ENCODE assay signal across 24 cellular contexts in the genomic region with DNA sequence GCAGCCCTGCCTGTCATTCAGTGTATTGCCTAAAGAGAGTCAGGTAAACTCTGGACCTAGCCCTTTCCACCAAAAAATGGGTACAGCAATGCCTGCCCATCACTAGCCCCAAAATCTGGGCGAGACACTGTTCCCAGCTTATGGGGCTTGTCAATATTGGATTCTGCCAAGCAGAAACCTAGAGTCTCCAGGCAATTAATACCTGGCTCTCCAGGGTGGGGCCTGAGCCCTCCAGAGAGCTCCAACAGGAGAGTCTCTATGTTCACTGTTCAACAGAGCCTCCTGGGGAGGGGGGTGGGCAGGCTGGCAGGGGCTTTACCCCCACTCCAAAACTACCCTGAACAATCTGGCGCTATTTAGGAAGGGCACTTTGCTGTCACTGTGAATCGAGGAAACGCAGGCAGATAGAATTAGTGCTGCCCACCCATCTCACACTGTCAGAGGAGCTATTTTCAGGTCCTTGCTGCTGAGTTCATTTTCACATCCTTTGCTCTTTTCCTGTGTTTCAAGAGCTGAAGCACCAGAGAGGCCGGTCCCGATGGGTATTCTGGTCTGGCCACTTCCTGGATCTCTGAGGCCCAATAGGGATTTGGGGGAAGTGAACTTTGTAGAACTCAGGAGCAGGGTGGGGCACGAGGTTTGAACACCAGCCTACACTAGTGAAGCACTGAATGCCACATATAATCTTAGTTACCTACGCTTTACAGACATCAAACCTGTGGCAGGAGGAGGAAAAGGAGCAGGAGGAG.
DNase-seq lines count a peak whose midpoint lies in the region; ATAC-seq, FAIRE-seq and TF ChIP-seq lines count a peak whose summit lies in the region.
"Had no signal": no experiment of that assay in that cellular context is flagged by ENCODE, and none has a peak within 500 bp of the region (broad histone marks: within the 10 kb centered on the region; RNA-seq: fewer than 3 reads in every experiment).

No MANE protein-coding gene starts in this region.

- H3K36me3 Mint-ChIP-seq in natural killer cell treated with Interleukin-12 subunit alpha and Interleukin-12 subunit beta and Interleukin-15 and Interleukin-18, amount 100 ng/mL, for 72 hours = no peaks in the 10 kb centered on the region

- H3K4me1 Mint-ChIP-seq in natural killer cell treated with Interleukin-12 subunit alpha and Interleukin-12 subunit beta and Interleukin-15 and Interleukin-18, amount 100 ng/mL, for 72 hours (ENCODE audit: low read depth in 2 of 2) = peaks cover 4 to 8% of the 10 kb centered on the region in 2 donors

- H3K36me3 ChIP-seq in pancreas = no peaks in the 10 kb centered on the region
- H3K36me3 ChIP-seq in right lobe of liver = no peaks in the 10 kb centered on the region
- H3K36me3 ChIP-seq: tibial nerve had no signal

- intact Hi-C loops in pancreas (cut with DNase I) = no loop called here
- intact Hi-C loops in right lobe of liver (cut with DNase I) = no loop called here

- no peak overlapping the region for H3K27ac Mint-ChIP-seq in natural killer cell treated with Interleukin-12 subunit alpha and Interleukin-12 subunit beta and Interleukin-15 and Interleukin-18, amount 100 ng/mL, for 72 hours
- H3K27ac Mint-ChIP-seq: effector memory CD8-positive, alpha-beta T cell had no signal

- H3K4me3 ChIP-seq in pancreas = no peak overlapping the region
- no peak overlapping the region for H3K4me3 ChIP-seq in right lobe of liver
- H3K4me3 ChIP-seq: hepatocyte, PC-9, skin epidermis, tibial nerve had no signal

- no peaks in the 10 kb centered on the region for H3K4me1 ChIP-seq in pancreas
- no peaks in the 10 kb centered on the region for H3K4me1 ChIP-seq in right lobe of liver
- H3K4me1 ChIP-seq: tibial nerve had no signal

- no peak for TF ChIP-seq CTCF in GM20000 (IDR thresholded peaks at IDR 0.05; ENCODE audit: extremely low read depth, missing control alignments)
- TF ChIP-seq CTCF in pancreas (IDR thresholded peaks at IDR 0.05) = no peak
- no peak for TF ChIP-seq CTCF in right lobe of liver (IDR thresholded peaks at IDR 0.05)

- H3K4me3 Mint-ChIP-seq in natural killer cell treated with Interleukin-12 subunit alpha and Interleukin-12 subunit beta and Interleukin-15 and Interleukin-18, amount 100 ng/mL, for 72 hours = no peak overlapping the region
- H3K4me3 Mint-ChIP-seq: central memory CD8-positive, alpha-beta T cell; effector memory CD8-positive, alpha-beta T cell had no signal

- peaks cover 2 to 7% of the 10 kb centered on the region in 2 donors for H3K27me3 Mint-ChIP-seq in natural killer cell treated with Interleukin-12 subunit alpha and Interleukin-12 subunit beta and Interleukin-15 and Interleukin-18, amount 100 ng/mL, for 72 hours

- ATAC-seq in GM19035 (IDR thresholded peaks at IDR 0.05; ENCODE audit: unreplicated experiment) = no peak
- no peak for ATAC-seq in pancreas
- no peak for ATAC-seq in natural killer cell treated with Interleukin-12 subunit alpha and Interleukin-12 subunit beta and Interleukin-15 and Interleukin-18, amount 100 ng/mL, for 72 hours
- ATAC-seq in right lobe of liver = no peak
- ATAC-seq: effector memory CD8-positive, alpha-beta T cell had no signal

- DNase-seq in GM12891 (ENCODE audit: insufficient read length, low spot score) = no peak
- DNase-seq in GM20000 (ENCODE audit: low spot score) = peak; percentile 43
- DNase-seq in MV-4-11 (lab: John Stamatoyannopoulos, UW) = peak; percentile 56
- peak; percentile 19 for DNase-seq in midbrain (lab: John Stamatoyannopoulos, UW)
- no peak for DNase-seq in pancreas
- no peak for DNase-seq in natural killer cell treated with Interleukin-12 subunit alpha and Interleukin-12 subunit beta and Interleukin-15 and Interleukin-18, amount 100 ng/mL, for 72 hours (ENCODE audit: low spot score)
- no peak for DNase-seq in right lobe of liver
- DNase-seq: activated CD4-positive, alpha-beta T cell treated with anti-CD3 and anti-CD28 coated beads, Interleukin-2, amount 50 U/mL, for 1 hour; amniotic stem cell; Calu3; effector memory CD8-positive, alpha-beta T cell; GF-D8; HCEC 1CT; kidney glomerular epithelial cell; NCI-H2081 treated with DMSO at 0.1 percent for 48 hours; NCI-H526; PC-9; stimulated activated CD4-positive, alpha-beta T cell treated with anti-CD3 and anti-CD28 coated beads, Interleukin-4, amount 100 ng/mL, for 24 hours; T1000 had no signal

- 77 to 78% methylated on average over 8 of the region's 8 CpGs for WGBS in pancreas, 2 donors
- 39% methylated on average over 4 of the region's 8 CpGs for WGBS in right lobe of liver (ENCODE audit: insufficient coverage, low coverage, low lambda C conversion rate, missing lambda C conversion rate)

- H3K9me3 Mint-ChIP-seq in natural killer cell treated with Interleukin-12 subunit alpha and Interleukin-12 subunit beta and Interleukin-15 and Interleukin-18, amount 100 ng/mL, for 72 hours = no peaks in the 10 kb centered on the region
- H3K9me3 Mint-ChIP-seq: central memory CD8-positive, alpha-beta T cell; effector memory CD8-positive, alpha-beta T cell had no signal

- FAIRE-seq in GM12891 (lab: Jason Lieb, UNC) (peak; percentile 84), pancreas (lab: Jason Lieb, UNC) (no peak)

- H3K27me3 ChIP-seq in pancreas (no peaks in the 10 kb centered on the region), right lobe of liver (no peaks in the 10 kb centered on the region)
- H3K27me3 ChIP-seq: hepatocyte, tibial nerve had no signal

- TF ChIP-seq POLR2A in GM12891 (IDR thresholded peaks at IDR 0.05; ENCODE audit: low read depth, low read length) (no peak), right lobe of liver (IDR thresholded peaks at IDR 0.05) (no peak)

- H3K27ac ChIP-seq in pancreas (no peak overlapping the region), right lobe of liver (no peak overlapping the region)
- H3K27ac ChIP-seq: hepatocyte, PC-9, tibial nerve had no signal

- H3K9me3 ChIP-seq in pancreas (no peaks in the 10 kb centered on the region), right lobe of liver (no peaks in the 10 kb centered on the region)
- H3K9me3 ChIP-seq: tibial nerve had no signal

TF ChIP-seq in GM12891, 5 proteins besides CTCF, POLR2A, EP300 and RAD21:
- TF ChIP-seq TAF1 (IDR thresholded peaks at IDR 0.05; ENCODE audit: low read depth, low read length) = no peak
- no peak for TF ChIP-seq POLR2AphosphoS5 (IDR thresholded peaks at IDR 0.05; ENCODE audit: low read depth, low read length)
- no peak for TF ChIP-seq SPI1 (IDR thresholded peaks at IDR 0.05; ENCODE audit: low read depth, low read length)
- TF ChIP-seq PAX5 (IDR thresholded peaks at IDR 0.05; ENCODE audit: insufficient read depth, low read length, severe bottlenecking) = no peak
- no peak for TF ChIP-seq POU2F2 (IDR thresholded peaks at IDR 0.05; ENCODE audit: low read depth, low read length)

Comparison
In these comparisons a context has a peak if more than half of its experiments do, and no peak if none do; other contexts are left out.
1. DNase-seq: peak in GM20000 (single experiment), MV-4-11 (single experiment) and midbrain (single experiment); none in GM12891 (single experiment), pancreas (0 of 6), natural killer cell treated with Interleukin-12 subunit alpha and Interleukin-12 subunit beta and Interleukin-15 and Interleukin-18, amount 100 ng/mL, for 72 hours (single experiment) and right lobe of liver (0 of 3).